1 cellular context compared by ENCODE assay signal in the genomic region with DNA sequence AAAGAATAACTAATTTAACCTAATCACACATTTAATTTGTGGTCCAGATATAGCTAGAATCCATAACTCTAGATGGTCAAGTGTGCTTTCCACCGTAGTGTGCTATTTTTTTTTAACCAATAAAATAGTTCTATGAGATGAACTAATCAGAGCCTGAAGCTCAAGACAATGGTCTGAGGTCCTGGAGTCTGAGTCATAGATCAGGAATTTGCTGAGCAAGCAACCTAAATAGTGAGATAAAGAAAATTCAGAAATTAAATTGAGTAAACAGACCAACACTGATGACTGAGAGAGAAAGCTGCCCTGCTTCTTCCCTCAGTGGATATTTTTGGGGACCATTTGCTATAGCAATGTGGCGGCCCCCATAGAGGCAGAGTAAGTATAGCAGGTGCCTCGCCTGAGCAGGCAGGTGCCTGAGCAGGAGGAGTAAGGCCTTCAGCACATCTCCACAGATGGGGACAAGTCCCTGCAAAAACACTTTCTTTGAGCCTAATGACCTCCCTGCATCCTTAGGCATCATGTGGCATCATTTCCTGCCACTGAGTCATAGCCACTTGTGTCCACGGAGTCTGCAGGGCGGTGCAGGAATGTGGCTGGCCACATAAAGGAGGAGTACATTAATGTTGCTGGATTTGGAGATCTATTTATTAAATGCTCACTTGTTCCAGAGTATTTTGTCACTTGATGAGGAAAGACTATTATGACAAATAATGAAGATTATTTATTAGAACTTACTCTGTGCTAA.
A peak's percentile ranks its signal among the peaks of the same experiment; 100 is the strongest.
TF ChIP-seq lines count a peak whose summit lies in the region.

No MANE protein-coding gene starts in this region.

TF ChIP-seq in K562, 482 proteins besides CTCF, POLR2A, EP300 and RAD21:
- TF ChIP-seq TEAD1 (CRISPR knock-in tag; IDR thresholded peaks at IDR 0.05) (no peak), MAFK (IDR thresholded peaks at IDR 0.05; ENCODE audit: low read length) (peak; percentile 36; the same call in 1 of the 2 replicates), BCOR (IDR thresholded peaks at IDR 0.05) (no peak), ZKSCAN1 (IDR thresholded peaks at IDR 0.05; ENCODE audit: low read depth, low read length) (no peak), BRD4 (IDR thresholded peaks at IDR 0.05) (no peak), MYNN (IDR thresholded peaks at IDR 0.05) (no peak), MYNN (CRISPR knock-in tag; IDR thresholded peaks at IDR 0.05) (no peak), RUNX1 (IDR thresholded peaks at IDR 0.05; ENCODE audit: low read depth) (no peak), BACH1 (tag; IDR thresholded peaks at IDR 0.05) (no peak), ZNF316 (IDR thresholded peaks at IDR 0.05) (peak; percentile 74), TAF7 (tag; IDR thresholded peaks at IDR 0.05) (no peak), MAFF (IDR thresholded peaks at IDR 0.05; ENCODE audit: low read length) (peak; percentile 35; the same call in 1 of the 2 replicates), XRCC5 (IDR thresholded peaks at IDR 0.05; ENCODE audit: low read depth, low read length) (no peak), RB1 (IDR thresholded peaks at IDR 0.05; ENCODE audit: low read depth) (no peak), CEBPG (CRISPR knock-in tag; IDR thresholded peaks at IDR 0.05) (no peak), CEBPG (tag; conservative IDR thresholded peaks at IDR 0.05 in 1 of 2, IDR thresholded peaks at IDR 0.05 in 1 of 2) (no peak), STAT5A (IDR thresholded peaks at IDR 0.05; ENCODE audit: borderline replicate concordance, low read length) (no peak), ZNF143 (CRISPR knock-in tag; IDR thresholded peaks at IDR 0.05) (no peak), MIER1 (IDR thresholded peaks at IDR 0.05; ENCODE audit: low read depth) (no peak), CXXC5 (CRISPR knock-in tag; IDR thresholded peaks at IDR 0.05) (no peak), PRPF4 (IDR thresholded peaks at IDR 0.05; ENCODE audit: insufficient read depth, low read depth, low read length, poor library complexity, severe bottlenecking) (no peak), SLC30A9 (CRISPR knock-in tag; IDR thresholded peaks at IDR 0.05) (no peak), MAFG (tag; conservative IDR thresholded peaks at IDR 0.05) (peak; percentile 53; the same call in 1 of the 2 replicates), RFX1 (IDR thresholded peaks at IDR 0.05) (no peak), ZNF766 (CRISPR knock-in tag; conservative IDR thresholded peaks at IDR 0.05) (no peak), SRSF3 (IDR thresholded peaks at IDR 0.05; ENCODE audit: insufficient read depth, low read length) (no peak), GATAD2B (IDR thresholded peaks at IDR 0.05; ENCODE audit: borderline replicate concordance) (no peak), XRCC4 (IDR thresholded peaks at IDR 0.05; ENCODE audit: extremely low read depth, insufficient read depth, insufficient read length) (no peak), C11orf30 (IDR thresholded peaks at IDR 0.05; ENCODE audit: low read depth) (peak; percentile 65; the same call in 1 of the 2 replicates), ZNF717 (CRISPR knock-in tag; IDR thresholded peaks at IDR 0.05) (no peak), KHSRP (IDR thresholded peaks at IDR 0.05) (no peak), JUND (IDR thresholded peaks at IDR 0.05; ENCODE audit: borderline replicate concordance, low read depth, low read length) (peak; percentile 19; the same call in 1 of the 2 replicates), JUND (tag; IDR thresholded peaks at IDR 0.05; ENCODE audit: borderline replicate concordance, low read depth, low read length) (no peak), YBX1 (IDR thresholded peaks at IDR 0.05) (no peak)
- TF ChIP-seq, protein P1, sequence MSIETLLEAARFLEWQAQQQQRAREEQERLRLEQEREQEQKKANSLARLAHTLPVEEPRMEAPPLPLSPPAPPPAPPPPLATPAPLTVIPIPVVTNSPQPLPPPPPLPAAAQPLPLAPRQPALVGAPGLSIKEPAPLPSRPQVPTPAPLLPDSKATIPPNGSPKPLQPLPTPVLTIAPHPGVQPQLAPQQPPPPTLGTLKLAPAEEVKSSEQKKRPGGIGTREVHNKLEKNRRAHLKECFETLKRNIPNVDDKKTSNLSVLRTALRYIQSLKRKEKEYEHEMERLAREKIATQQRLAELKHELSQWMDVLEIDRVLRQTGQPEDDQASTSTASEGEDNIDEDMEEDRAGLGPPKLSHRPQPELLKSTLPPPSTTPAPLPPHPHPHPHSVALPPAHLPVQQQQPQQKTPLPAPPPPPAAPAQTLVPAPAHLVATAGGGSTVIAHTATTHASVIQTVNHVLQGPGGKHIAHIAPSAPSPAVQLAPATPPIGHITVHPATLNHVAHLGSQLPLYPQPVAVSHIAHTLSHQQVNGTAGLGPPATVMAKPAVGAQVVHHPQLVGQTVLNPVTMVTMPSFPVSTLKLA (conservative IDR thresholded peaks at IDR 0.05): no peak
- TF ChIP-seq, protein P2, sequence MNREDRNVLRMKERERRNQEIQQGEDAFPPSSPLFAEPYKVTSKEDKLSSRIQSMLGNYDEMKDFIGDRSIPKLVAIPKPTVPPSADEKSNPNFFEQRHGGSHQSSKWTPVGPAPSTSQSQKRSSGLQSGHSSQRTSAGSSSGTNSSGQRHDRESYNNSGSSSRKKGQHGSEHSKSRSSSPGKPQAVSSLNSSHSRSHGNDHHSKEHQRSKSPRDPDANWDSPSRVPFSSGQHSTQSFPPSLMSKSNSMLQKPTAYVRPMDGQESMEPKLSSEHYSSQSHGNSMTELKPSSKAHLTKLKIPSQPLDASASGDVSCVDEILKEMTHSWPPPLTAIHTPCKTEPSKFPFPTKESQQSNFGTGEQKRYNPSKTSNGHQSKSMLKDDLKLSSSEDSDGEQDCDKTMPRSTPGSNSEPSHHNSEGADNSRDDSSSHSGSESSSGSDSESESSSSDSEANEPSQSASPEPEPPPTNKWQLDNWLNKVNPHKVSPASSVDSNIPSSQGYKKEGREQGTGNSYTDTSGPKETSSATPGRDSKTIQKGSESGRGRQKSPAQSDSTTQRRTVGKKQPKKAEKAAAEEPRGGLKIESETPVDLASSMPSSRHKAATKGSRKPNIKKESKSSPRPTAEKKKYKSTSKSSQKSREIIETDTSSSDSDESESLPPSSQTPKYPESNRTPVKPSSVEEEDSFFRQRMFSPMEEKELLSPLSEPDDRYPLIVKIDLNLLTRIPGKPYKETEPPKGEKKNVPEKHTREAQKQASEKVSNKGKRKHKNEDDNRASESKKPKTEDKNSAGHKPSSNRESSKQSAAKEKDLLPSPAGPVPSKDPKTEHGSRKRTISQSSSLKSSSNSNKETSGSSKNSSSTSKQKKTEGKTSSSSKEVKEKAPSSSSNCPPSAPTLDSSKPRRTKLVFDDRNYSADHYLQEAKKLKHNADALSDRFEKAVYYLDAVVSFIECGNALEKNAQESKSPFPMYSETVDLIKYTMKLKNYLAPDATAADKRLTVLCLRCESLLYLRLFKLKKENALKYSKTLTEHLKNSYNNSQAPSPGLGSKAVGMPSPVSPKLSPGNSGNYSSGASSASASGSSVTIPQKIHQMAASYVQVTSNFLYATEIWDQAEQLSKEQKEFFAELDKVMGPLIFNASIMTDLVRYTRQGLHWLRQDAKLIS (CRISPR knock-in tag; IDR thresholded peaks at IDR 0.05): no peak
- TF ChIP-seq, protein P3, sequence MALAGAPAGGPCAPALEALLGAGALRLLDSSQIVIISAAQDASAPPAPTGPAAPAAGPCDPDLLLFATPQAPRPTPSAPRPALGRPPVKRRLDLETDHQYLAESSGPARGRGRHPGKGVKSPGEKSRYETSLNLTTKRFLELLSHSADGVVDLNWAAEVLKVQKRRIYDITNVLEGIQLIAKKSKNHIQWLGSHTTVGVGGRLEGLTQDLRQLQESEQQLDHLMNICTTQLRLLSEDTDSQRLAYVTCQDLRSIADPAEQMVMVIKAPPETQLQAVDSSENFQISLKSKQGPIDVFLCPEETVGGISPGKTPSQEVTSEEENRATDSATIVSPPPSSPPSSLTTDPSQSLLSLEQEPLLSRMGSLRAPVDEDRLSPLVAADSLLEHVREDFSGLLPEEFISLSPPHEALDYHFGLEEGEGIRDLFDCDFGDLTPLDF (CRISPR knock-in tag; IDR thresholded peaks at IDR 0.05): no peak
- TF ChIP-seq, protein P4, sequence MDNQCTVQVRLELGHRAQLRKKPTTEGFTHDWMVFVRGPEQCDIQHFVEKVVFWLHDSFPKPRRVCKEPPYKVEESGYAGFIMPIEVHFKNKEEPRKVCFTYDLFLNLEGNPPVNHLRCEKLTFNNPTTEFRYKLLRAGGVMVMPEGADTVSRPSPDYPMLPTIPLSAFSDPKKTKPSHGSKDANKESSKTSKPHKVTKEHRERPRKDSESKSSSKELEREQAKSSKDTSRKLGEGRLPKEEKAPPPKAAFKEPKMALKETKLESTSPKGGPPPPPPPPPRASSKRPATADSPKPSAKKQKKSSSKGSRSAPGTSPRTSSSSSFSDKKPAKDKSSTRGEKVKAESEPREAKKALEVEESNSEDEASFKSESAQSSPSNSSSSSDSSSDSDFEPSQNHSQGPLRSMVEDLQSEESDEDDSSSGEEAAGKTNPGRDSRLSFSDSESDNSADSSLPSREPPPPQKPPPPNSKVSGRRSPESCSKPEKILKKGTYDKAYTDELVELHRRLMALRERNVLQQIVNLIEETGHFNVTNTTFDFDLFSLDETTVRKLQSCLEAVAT (IDR thresholded peaks at IDR 0.05): no peak
- TF ChIP-seq, protein P5, sequence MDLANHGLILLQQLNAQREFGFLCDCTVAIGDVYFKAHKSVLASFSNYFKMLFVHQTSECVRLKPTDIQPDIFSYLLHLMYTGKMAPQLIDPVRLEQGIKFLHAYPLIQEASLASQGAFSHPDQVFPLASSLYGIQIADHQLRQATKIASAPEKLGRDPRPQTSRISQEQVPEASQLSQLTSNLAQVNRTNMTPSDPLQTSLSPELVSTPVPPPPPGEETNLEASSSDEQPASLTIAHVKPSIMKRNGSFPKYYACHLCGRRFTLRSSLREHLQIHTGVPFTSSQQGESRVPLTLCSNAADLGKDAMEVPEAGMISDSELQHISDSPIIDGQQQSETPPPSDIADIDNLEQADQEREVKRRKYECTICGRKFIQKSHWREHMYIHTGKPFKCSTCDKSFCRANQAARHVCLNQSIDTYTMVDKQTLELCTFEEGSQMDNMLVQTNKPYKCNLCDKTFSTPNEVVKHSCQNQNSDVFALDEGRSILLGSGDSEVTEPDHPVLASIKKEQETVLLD (IDR thresholded peaks at IDR 0.05): no peak
- TF ChIP-seq, protein P6, sequence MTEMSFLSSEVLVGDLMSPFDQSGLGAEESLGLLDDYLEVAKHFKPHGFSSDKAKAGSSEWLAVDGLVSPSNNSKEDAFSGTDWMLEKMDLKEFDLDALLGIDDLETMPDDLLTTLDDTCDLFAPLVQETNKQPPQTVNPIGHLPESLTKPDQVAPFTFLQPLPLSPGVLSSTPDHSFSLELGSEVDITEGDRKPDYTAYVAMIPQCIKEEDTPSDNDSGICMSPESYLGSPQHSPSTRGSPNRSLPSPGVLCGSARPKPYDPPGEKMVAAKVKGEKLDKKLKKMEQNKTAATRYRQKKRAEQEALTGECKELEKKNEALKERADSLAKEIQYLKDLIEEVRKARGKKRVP (CRISPR knock-in tag; IDR thresholded peaks at IDR 0.05): no peak
- TF ChIP-seq, protein P7, sequence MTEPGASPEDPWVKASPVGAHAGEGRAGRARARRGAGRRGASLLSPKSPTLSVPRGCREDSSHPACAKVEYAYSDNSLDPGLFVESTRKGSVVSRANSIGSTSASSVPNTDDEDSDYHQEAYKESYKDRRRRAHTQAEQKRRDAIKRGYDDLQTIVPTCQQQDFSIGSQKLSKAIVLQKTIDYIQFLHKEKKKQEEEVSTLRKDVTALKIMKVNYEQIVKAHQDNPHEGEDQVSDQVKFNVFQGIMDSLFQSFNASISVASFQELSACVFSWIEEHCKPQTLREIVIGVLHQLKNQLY (CRISPR knock-in tag; conservative IDR thresholded peaks at IDR 0.05): no peak
- TF ChIP-seq, protein P8, sequence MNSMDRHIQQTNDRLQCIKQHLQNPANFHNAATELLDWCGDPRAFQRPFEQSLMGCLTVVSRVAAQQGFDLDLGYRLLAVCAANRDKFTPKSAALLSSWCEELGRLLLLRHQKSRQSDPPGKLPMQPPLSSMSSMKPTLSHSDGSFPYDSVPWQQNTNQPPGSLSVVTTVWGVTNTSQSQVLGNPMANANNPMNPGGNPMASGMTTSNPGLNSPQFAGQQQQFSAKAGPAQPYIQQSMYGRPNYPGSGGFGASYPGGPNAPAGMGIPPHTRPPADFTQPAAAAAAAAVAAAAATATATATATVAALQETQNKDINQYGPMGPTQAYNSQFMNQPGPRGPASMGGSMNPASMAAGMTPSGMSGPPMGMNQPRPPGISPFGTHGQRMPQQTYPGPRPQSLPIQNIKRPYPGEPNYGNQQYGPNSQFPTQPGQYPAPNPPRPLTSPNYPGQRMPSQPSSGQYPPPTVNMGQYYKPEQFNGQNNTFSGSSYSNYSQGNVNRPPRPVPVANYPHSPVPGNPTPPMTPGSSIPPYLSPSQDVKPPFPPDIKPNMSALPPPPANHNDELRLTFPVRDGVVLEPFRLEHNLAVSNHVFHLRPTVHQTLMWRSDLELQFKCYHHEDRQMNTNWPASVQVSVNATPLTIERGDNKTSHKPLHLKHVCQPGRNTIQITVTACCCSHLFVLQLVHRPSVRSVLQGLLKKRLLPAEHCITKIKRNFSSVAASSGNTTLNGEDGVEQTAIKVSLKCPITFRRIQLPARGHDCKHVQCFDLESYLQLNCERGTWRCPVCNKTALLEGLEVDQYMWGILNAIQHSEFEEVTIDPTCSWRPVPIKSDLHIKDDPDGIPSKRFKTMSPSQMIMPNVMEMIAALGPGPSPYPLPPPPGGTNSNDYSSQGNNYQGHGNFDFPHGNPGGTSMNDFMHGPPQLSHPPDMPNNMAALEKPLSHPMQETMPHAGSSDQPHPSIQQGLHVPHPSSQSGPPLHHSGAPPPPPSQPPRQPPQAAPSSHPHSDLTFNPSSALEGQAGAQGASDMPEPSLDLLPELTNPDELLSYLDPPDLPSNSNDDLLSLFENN (IDR thresholded peaks at IDR 0.05; ENCODE audit: low read depth in 2 of 2, low read length in 2 of 2): no peak
- TF ChIP-seq, protein P9, sequence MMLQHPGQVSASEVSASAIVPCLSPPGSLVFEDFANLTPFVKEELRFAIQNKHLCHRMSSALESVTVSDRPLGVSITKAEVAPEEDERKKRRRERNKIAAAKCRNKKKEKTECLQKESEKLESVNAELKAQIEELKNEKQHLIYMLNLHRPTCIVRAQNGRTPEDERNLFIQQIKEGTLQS (IDR thresholded peaks at IDR 0.05): peak; percentile 9; the same call in 1 of the 2 replicates
- TF ChIP-seq, protein P9 (CRISPR knock-in tag; conservative IDR thresholded peaks at IDR 0.05): no peak
